ENCODE assay signal across 25 cellular contexts in the genomic region with DNA sequence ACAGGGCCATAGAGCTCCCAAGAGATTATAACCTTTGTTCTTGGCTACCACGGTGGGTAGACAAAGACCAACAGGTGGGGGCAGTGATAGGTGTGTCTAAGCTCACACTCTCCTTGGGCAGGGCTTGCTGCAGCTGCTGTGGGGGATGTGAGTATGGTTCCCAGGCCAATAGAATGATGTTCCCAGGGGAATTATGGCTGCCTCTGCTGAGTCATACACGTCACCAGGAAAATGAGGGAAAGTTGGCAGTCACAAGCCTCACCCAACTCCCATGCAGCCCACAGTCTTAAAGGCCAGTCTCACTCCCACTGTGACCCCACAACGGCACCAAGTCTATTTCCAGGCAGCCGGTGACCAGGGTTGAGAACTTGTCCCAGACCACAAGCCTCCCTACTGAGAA.
DNase-seq lines count a peak whose midpoint lies in the region; TF ChIP-seq lines count a peak whose summit lies in the region.
"Had no signal": no experiment of that assay in that cellular context is flagged by ENCODE, and none has a peak within 500 bp of the region (broad histone marks: within the 10 kb centered on the region; RNA-seq: fewer than 3 reads in every experiment).

No MANE protein-coding gene starts in this region.

- CTCF ChIA-PET in activated CD4-positive, alpha-beta memory T cell treated with anti-CD3 and anti-CD28 coated beads, Interleukin-2, amount 10 ng/mL, durations not matched to agents 7 days and 5 days (lab: Charles Lee): no interaction called here

- no peak overlapping the region for H3K27ac Mint-ChIP-seq in activated CD4-positive, alpha-beta memory T cell treated with anti-CD3 and anti-CD28 coated beads, Interleukin-2, amount 10 ng/mL, durations not matched to agents 7 days and 5 days
- H3K27ac Mint-ChIP-seq: activated CD4-positive, alpha-beta T cell treated with anti-CD3 and anti-CD28 coated beads, Interleukin-2, amount 10 ng/mL, durations not matched to agents 7 days and 5 days; activated naive CD4-positive, alpha-beta T cell treated with anti-CD3 and anti-CD28 coated beads, Interleukin-2, amount 50 U/mL, for 24 hours; activated T-helper 17 cell treated with anti-CD3 and anti-CD28 coated beads, Interleukin-2, amount 50 U/mL, for 72 hours; B cell; memory B cell; naive B cell; T-helper 2 cell treated with Interferon-gamma antibody and Interleukin-4, amounts not matched to agents 5 μg/mL and 100 μg/mL, for 36 hours had no signal

- no peaks in the 10 kb centered on the region for H3K4me1 ChIP-seq in colonic mucosa
- H3K4me1 ChIP-seq: upper lobe of left lung had no signal

- DNase-seq in NCI-H2171 treated with DMSO at 0.1 percent for 48 hours (lab: John Stamatoyannopoulos, UW): peak; percentile 12
- no peak for DNase-seq in NCI-H2171 (lab: John Stamatoyannopoulos, UW)
- peak; percentile 2 for DNase-seq in NCI-H69 (lab: John Stamatoyannopoulos, UW)
- DNase-seq in colonic mucosa: peak; percentile 52
- DNase-seq in smooth muscle cell of the brain vasculature (ENCODE audit: low read depth, low spot score): peak; percentile 46
- no peak for DNase-seq in NCI-H2196 (lab: John Stamatoyannopoulos, UW; ENCODE audit: unreplicated experiment)
- DNase-seq in iPS-NIHi7 (ENCODE audit: extremely low spot score): no peak
- DNase-seq in activated CD4-positive, alpha-beta memory T cell treated with anti-CD3 and anti-CD28 coated beads, Interleukin-2, amount 10 ng/mL, durations not matched to agents 7 days and 5 days: no peak
- DNase-seq: activated CD4-positive, alpha-beta T cell treated with anti-CD3 and anti-CD28 coated beads, Interleukin-2, amount 10 ng/mL, durations not matched to agents 7 days and 5 days; activated CD8-positive, alpha-beta memory T cell treated with anti-CD3 and anti-CD28 coated beads, Interleukin-2, amount 50 U/mL, for 48 hours; cerebellar nuclear complex; foreskin fibroblast; naive B cell; NCI-H1436; nucleus accumbens; stimulated activated CD4-positive, alpha-beta T cell treated with anti-CD3 and anti-CD28 coated beads, Interleukin-1b, Interleukin-23, amount 100 ng/mL, for 48 hours; upper lobe of left lung; WERI-Rb-1 had no signal

- H3K9me3 Mint-ChIP-seq in activated CD4-positive, alpha-beta memory T cell treated with anti-CD3 and anti-CD28 coated beads, Interleukin-2, amount 10 ng/mL, durations not matched to agents 7 days and 5 days: no peaks in the 10 kb centered on the region
- H3K9me3 Mint-ChIP-seq: T-helper 2 cell treated with Interferon-gamma antibody and Interleukin-4, amounts not matched to agents 5 μg/mL and 100 μg/mL, for 36 hours had no signal

- H3K4me3 ChIP-seq in colonic mucosa: no peak overlapping the region
- H3K4me3 ChIP-seq: skin epidermis, upper lobe of left lung had no signal

- no peak overlapping the region for H3K9ac ChIP-seq in colonic mucosa (ENCODE audit: low read depth in 2 of 2, low read length in 2 of 2)

- H3K36me3 Mint-ChIP-seq in activated CD4-positive, alpha-beta memory T cell treated with anti-CD3 and anti-CD28 coated beads, Interleukin-2, amount 10 ng/mL, durations not matched to agents 7 days and 5 days (ENCODE audit: low read depth): no peaks in the 10 kb centered on the region
- H3K36me3 Mint-ChIP-seq: activated naive CD4-positive, alpha-beta T cell treated with anti-CD3 and anti-CD28 coated beads, Interleukin-2, amount 50 U/mL, for 24 hours; memory B cell had no signal

- H3K4me1 Mint-ChIP-seq in activated CD4-positive, alpha-beta memory T cell treated with anti-CD3 and anti-CD28 coated beads, Interleukin-2, amount 10 ng/mL, durations not matched to agents 7 days and 5 days: no peaks in the 10 kb centered on the region
- H3K4me1 Mint-ChIP-seq: activated CD4-positive, alpha-beta T cell treated with anti-CD3 and anti-CD28 coated beads, Interleukin-2, amount 10 ng/mL, durations not matched to agents 7 days and 5 days; activated naive CD4-positive, alpha-beta T cell treated with anti-CD3 and anti-CD28 coated beads, Interleukin-2, amount 50 U/mL, for 24 hours; activated T-helper 17 cell treated with anti-CD3 and anti-CD28 coated beads, Interleukin-2, amount 50 U/mL, for 72 hours; B cell; memory B cell; naive B cell had no signal

- H3K36me3 ChIP-seq in colonic mucosa: no peaks in the 10 kb centered on the region
- H3K36me3 ChIP-seq: upper lobe of left lung, WERI-Rb-1 had no signal

- intact Hi-C loops in colonic mucosa (cut with DNase I): no loop called here

- no peak for TF ChIP-seq CTCF in colonic mucosa (IDR thresholded peaks at IDR 0.05)

- H3K9me3 ChIP-seq in colonic mucosa: no peaks in the 10 kb centered on the region

- no peak overlapping the region for H3K27ac ChIP-seq in colonic mucosa
- H3K27ac ChIP-seq: epithelial cell of prostate, skin epidermis, upper lobe of left lung, WERI-Rb-1 had no signal

- POLR2A ChIA-PET in activated CD4-positive, alpha-beta memory T cell treated with anti-CD3 and anti-CD28 coated beads, Interleukin-2, amount 10 ng/mL, durations not matched to agents 7 days and 5 days (lab: Charles Lee): no interaction called here

- no peaks in the 10 kb centered on the region for H3K27me3 ChIP-seq in colonic mucosa
- H3K27me3 ChIP-seq: upper lobe of left lung had no signal

- H3K27me3 Mint-ChIP-seq in activated CD4-positive, alpha-beta memory T cell treated with anti-CD3 and anti-CD28 coated beads, Interleukin-2, amount 10 ng/mL, durations not matched to agents 7 days and 5 days: no peaks in the 10 kb centered on the region
- H3K27me3 Mint-ChIP-seq: B cell, memory B cell, naive B cell had no signal

- H3K4me3 Mint-ChIP-seq in activated CD4-positive, alpha-beta memory T cell treated with anti-CD3 and anti-CD28 coated beads, Interleukin-2, amount 10 ng/mL, durations not matched to agents 7 days and 5 days: no peak overlapping the region
- H3K4me3 Mint-ChIP-seq: activated CD4-positive, alpha-beta T cell treated with anti-CD3 and anti-CD28 coated beads, Interleukin-2, amount 10 ng/mL, durations not matched to agents 7 days and 5 days; activated naive CD4-positive, alpha-beta T cell treated with anti-CD3 and anti-CD28 coated beads, Interleukin-2, amount 50 U/mL, for 24 hours; activated T-helper 17 cell treated with anti-CD3 and anti-CD28 coated beads, Interleukin-2, amount 50 U/mL, for 72 hours; B cell; memory B cell; naive B cell; T-helper 2 cell treated with Interferon-gamma antibody and Interleukin-4, amounts not matched to agents 5 μg/mL and 100 μg/mL, for 36 hours had no signal

Comparison
In these comparisons a context has a peak if more than half of its experiments do, and no peak if none do; other contexts are left out.
1. DNase-seq: peak in NCI-H2171 treated with DMSO at 0.1 percent for 48 hours (single experiment), NCI-H69 (single experiment), colonic mucosa (single experiment) and smooth muscle cell of the brain vasculature (single experiment); none in NCI-H2171 (single experiment), NCI-H2196 (single experiment), iPS-NIHi7 (single experiment) and activated CD4-positive, alpha-beta memory T cell treated with anti-CD3 and anti-CD28 coated beads, Interleukin-2, amount 10 ng/mL, durations not matched to agents 7 days and 5 days (single experiment).